In genomic region chr2:151976945-151977353, GRCh38 we compare ENCODE assay signal across 13 cellular contexts.
DNase-seq lines count a peak whose midpoint lies in the region; ATAC-seq, FAIRE-seq and TF ChIP-seq lines count a peak whose summit lies in the region.
"Had no signal": no experiment of that assay in that cellular context is flagged by ENCODE, and none has a peak within 500 bp of the region (broad histone marks: within the 10 kb centered on the region; RNA-seq: fewer than 3 reads in every experiment).

No MANE protein-coding gene starts in this region.

- no peak overlapping the region for H3K27ac Mint-ChIP-seq in activated T-cell treated with anti-CD3 and anti-CD28 coated beads, Interleukin-2, amount 50 U/mL, for 24 hours
- no peak overlapping the region for H3K27ac Mint-ChIP-seq in immature natural killer cell

- H3K4me3 ChIP-seq in bronchial epithelial cell (ENCODE audit: low read depth, low read length), result no peak overlapping the region
- H3K4me3 ChIP-seq in upper lobe of right lung, result no peak overlapping the region
- H3K4me3 ChIP-seq: lung, thoracic aorta had no signal

- TF ChIP-seq CTCF in GM20000 (IDR thresholded peaks at IDR 0.05; ENCODE audit: extremely low read depth, missing control alignments) (no peak), bronchial epithelial cell (IDR thresholded peaks at IDR 0.05; ENCODE audit: insufficient read depth, low read length, severe bottlenecking) (no peak), upper lobe of right lung (IDR thresholded peaks at IDR 0.05) (no peak)

- H3K27me3 ChIP-seq in bronchial epithelial cell (ENCODE audit: control insufficient read depth, insufficient read depth, low read length) (no peaks in the 10 kb centered on the region), upper lobe of right lung (no peaks in the 10 kb centered on the region)

- H3K9me3 Mint-ChIP-seq in activated T-cell treated with anti-CD3 and anti-CD28 coated beads, Interleukin-2, amount 50 U/mL, for 24 hours, result no peaks in the 10 kb centered on the region
- no peaks in the 10 kb centered on the region for H3K9me3 Mint-ChIP-seq in immature natural killer cell

- peak; percentile 36 for FAIRE-seq in bronchial epithelial cell (lab: Jason Lieb, UNC)

- peaks cover 14% of the 10 kb centered on the region for H3K27me3 Mint-ChIP-seq in activated T-cell treated with anti-CD3 and anti-CD28 coated beads, Interleukin-2, amount 50 U/mL, for 24 hours
- H3K27me3 Mint-ChIP-seq in immature natural killer cell (ENCODE audit: low read depth in 3 of 3), result peaks cover 0 to 8% (median 2%) of the 10 kb centered on the region in 3 donors

- no peaks in the 10 kb centered on the region for H3K36me3 Mint-ChIP-seq in activated T-cell treated with anti-CD3 and anti-CD28 coated beads, Interleukin-2, amount 50 U/mL, for 24 hours (ENCODE audit: low read depth)
- H3K36me3 Mint-ChIP-seq in immature natural killer cell, result no peaks in the 10 kb centered on the region

- H3K4me1 Mint-ChIP-seq in activated T-cell treated with anti-CD3 and anti-CD28 coated beads, Interleukin-2, amount 50 U/mL, for 24 hours (ENCODE audit: low read depth), result peaks cover 13% of the 10 kb centered on the region
- H3K4me1 Mint-ChIP-seq in immature natural killer cell, result no peaks in the 10 kb centered on the region

- no peaks in the 10 kb centered on the region for H3K9me3 ChIP-seq in upper lobe of right lung
- H3K9me3 ChIP-seq: thoracic aorta had no signal

- H3K4me3 Mint-ChIP-seq in activated T-cell treated with anti-CD3 and anti-CD28 coated beads, Interleukin-2, amount 50 U/mL, for 24 hours, result no peak overlapping the region
- H3K4me3 Mint-ChIP-seq in immature natural killer cell, result no peak overlapping the region

- ATAC-seq in HG03025 (IDR thresholded peaks at IDR 0.05; ENCODE audit: low FRiP score, unreplicated experiment) (peak; percentile 73), upper lobe of right lung (no peak)

- no peak overlapping the region for H3K27ac ChIP-seq in upper lobe of right lung
- H3K27ac ChIP-seq: thoracic aorta had no signal

- H3K36me3 ChIP-seq in bronchial epithelial cell (ENCODE audit: control insufficient read depth, insufficient read depth, low read length), result no peaks in the 10 kb centered on the region
- H3K36me3 ChIP-seq in upper lobe of right lung, result no peaks in the 10 kb centered on the region
- H3K36me3 ChIP-seq: thoracic aorta had no signal

- H3K4me1 ChIP-seq in upper lobe of right lung, result no peaks in the 10 kb centered on the region

- DNase-seq in activated T-cell treated with anti-CD3 and anti-CD28 coated beads for 48 hours (ENCODE audit: low read depth), result peak; percentile 6
- DNase-seq in activated T-cell treated with anti-CD3 and anti-CD28 coated beads, Interleukin-2, amount 50 U/mL, for 24 hours, result no peak
- peak; percentile 38 for DNase-seq in GM20000 (ENCODE audit: low spot score)
- no peak for DNase-seq in bronchial epithelial cell (ENCODE audit: low read depth)
- DNase-seq in upper lobe of right lung, result no peak
- DNase-seq in NCI-H446 (lab: John Stamatoyannopoulos, UW), result no peak
- no peak for DNase-seq in immature natural killer cell
- DNase-seq: activated CD4-positive, alpha-beta T cell treated with anti-CD3 and anti-CD28 coated beads for 4 hours; DND-41; HCEC 1CT had no signal

- intact Hi-C loops in upper lobe of right lung (cut with DNase I), result no loop called here

Comparison
In these comparisons a context has a peak if more than half of its experiments do, and no peak if none do; other contexts are left out.
1. DNase-seq: peak in activated T-cell treated with anti-CD3 and anti-CD28 coated beads for 48 hours (single experiment) and GM20000 (single experiment); none in activated T-cell treated with anti-CD3 and anti-CD28 coated beads, Interleukin-2, amount 50 U/mL, for 24 hours (single experiment), bronchial epithelial cell (single experiment), upper lobe of right lung (single experiment), NCI-H446 (0 of 2) and immature natural killer cell (0 of 3).